Comparison of ENCODE assay signal across 9 cellular contexts in the genomic region with DNA sequence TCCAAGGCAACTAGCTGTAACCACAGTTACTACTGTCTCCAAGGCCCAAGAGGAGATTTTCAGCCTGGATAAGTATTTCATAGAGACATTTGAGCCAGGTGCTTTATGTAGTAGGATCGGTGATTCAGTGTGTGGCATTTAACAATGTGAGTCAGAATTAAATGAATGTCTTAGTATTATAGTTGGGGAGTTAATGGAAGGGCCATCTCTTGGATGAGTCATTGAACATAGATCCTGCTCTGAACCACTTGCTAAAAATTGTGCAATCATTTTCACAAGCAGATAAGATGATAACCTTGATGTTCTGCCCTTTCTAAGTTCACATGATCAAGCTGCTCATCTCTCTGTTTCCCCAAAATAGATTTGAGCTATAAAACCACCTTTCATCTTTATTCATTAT.
DNase-seq lines count a peak whose midpoint lies in the region; ATAC-seq and TF ChIP-seq lines count a peak whose summit lies in the region.
"Had no signal": no experiment of that assay in that cellular context is flagged by ENCODE, and none has a peak within 500 bp of the region (broad histone marks: within the 10 kb centered on the region; RNA-seq: fewer than 3 reads in every experiment).

No MANE protein-coding gene starts in this region.

- no peaks in the 10 kb centered on the region for H3K27me3 Mint-ChIP-seq in natural killer cell treated with Interleukin-12 subunit alpha and Interleukin-12 subunit beta and Interleukin-15 and Interleukin-18, amount 100 ng/mL, for 72 hours

- intact Hi-C loops in body of pancreas (cut with DNase I) = no loop called here

- no peak for TF ChIP-seq POLR2A in body of pancreas (IDR thresholded peaks at IDR 0.05)

- peak; percentile 24 for ATAC-seq in body of pancreas
- ATAC-seq in natural killer cell treated with Interleukin-12 subunit alpha and Interleukin-12 subunit beta and Interleukin-15 and Interleukin-18, amount 100 ng/mL, for 72 hours = peak; percentile 88 to 89
- no peak for ATAC-seq in HG02970 (IDR thresholded peaks at IDR 0.05; ENCODE audit: low FRiP score, unreplicated experiment)
- ATAC-seq in HG02840 (IDR thresholded peaks at IDR 0.05; ENCODE audit: low FRiP score, unreplicated experiment) = no peak
- ATAC-seq: naive thymus-derived CD8-positive, alpha-beta T cell had no signal

- no peaks in the 10 kb centered on the region for H3K36me3 ChIP-seq in body of pancreas (replicated peaks in 1 of 2; ENCODE audit: insufficient read depth in 1 of 2, low read depth in 2 of 2)

- peaks cover 11 to 21% of the 10 kb centered on the region in 2 donors for H3K4me1 Mint-ChIP-seq in natural killer cell treated with Interleukin-12 subunit alpha and Interleukin-12 subunit beta and Interleukin-15 and Interleukin-18, amount 100 ng/mL, for 72 hours (ENCODE audit: low read depth in 2 of 2)

- H3K4me1 ChIP-seq in body of pancreas = no peaks in the 10 kb centered on the region

- H3K9me3 ChIP-seq in body of pancreas = no peaks in the 10 kb centered on the region

- no peaks in the 10 kb centered on the region for H3K27me3 ChIP-seq in body of pancreas

- no peak overlapping the region for H3K4me3 ChIP-seq in body of pancreas

- no peak for TF ChIP-seq CTCF in body of pancreas (IDR thresholded peaks at IDR 0.05)

- WGBS in body of pancreas, 2 donors = 77 to 83% methylated on average over 1 of the region's 1 CpG

- peak overlapping the region; percentile 2 for H3K4me3 Mint-ChIP-seq in natural killer cell treated with Interleukin-12 subunit alpha and Interleukin-12 subunit beta and Interleukin-15 and Interleukin-18, amount 100 ng/mL, for 72 hours
- H3K4me3 Mint-ChIP-seq: naive thymus-derived CD8-positive, alpha-beta T cell had no signal

- H3K36me3 Mint-ChIP-seq in natural killer cell treated with Interleukin-12 subunit alpha and Interleukin-12 subunit beta and Interleukin-15 and Interleukin-18, amount 100 ng/mL, for 72 hours = no peaks in the 10 kb centered on the region
- H3K36me3 Mint-ChIP-seq: naive thymus-derived CD8-positive, alpha-beta T cell had no signal

- H3K9me3 Mint-ChIP-seq in natural killer cell treated with Interleukin-12 subunit alpha and Interleukin-12 subunit beta and Interleukin-15 and Interleukin-18, amount 100 ng/mL, for 72 hours = no peaks in the 10 kb centered on the region

- H3K27ac ChIP-seq in body of pancreas = no peak overlapping the region

- DNase-seq in EL = peak; percentile 95
- DNase-seq in NCI-H1436 (lab: John Stamatoyannopoulos, UW) = peak; percentile 19
- DNase-seq in body of pancreas = no peak
- DNase-seq in natural killer cell treated with Interleukin-12 subunit alpha and Interleukin-12 subunit beta and Interleukin-15 and Interleukin-18, amount 100 ng/mL, for 72 hours (ENCODE audit: low spot score) = no peak
- no peak for DNase-seq in NCI-H82 treated with DMSO at 0.1 percent for 48 hours (lab: John Stamatoyannopoulos, UW; ENCODE audit: unreplicated experiment)
- no peak for DNase-seq in NCI-H446 (lab: John Stamatoyannopoulos, UW)
- DNase-seq: naive thymus-derived CD8-positive, alpha-beta T cell had no signal

- peak overlapping the region; percentile 39 to 75 for H3K27ac Mint-ChIP-seq in natural killer cell treated with Interleukin-12 subunit alpha and Interleukin-12 subunit beta and Interleukin-15 and Interleukin-18, amount 100 ng/mL, for 72 hours
- H3K27ac Mint-ChIP-seq: naive thymus-derived CD8-positive, alpha-beta T cell had no signal

Comparison
In these comparisons a context has a peak if more than half of its experiments do, and no peak if none do; other contexts are left out.
1. DNase-seq: peak in EL (single experiment) and NCI-H1436 (single experiment); none in body of pancreas (0 of 4), natural killer cell treated with Interleukin-12 subunit alpha and Interleukin-12 subunit beta and Interleukin-15 and Interleukin-18, amount 100 ng/mL, for 72 hours (single experiment), NCI-H82 treated with DMSO at 0.1 percent for 48 hours (single experiment) and NCI-H446 (0 of 2).
2. ATAC-seq: peak in body of pancreas (single experiment) and natural killer cell treated with Interleukin-12 subunit alpha and Interleukin-12 subunit beta and Interleukin-15 and Interleukin-18, amount 100 ng/mL, for 72 hours (2 of 2); none in HG02970 (single experiment) and HG02840 (single experiment).